In the genomic region with DNA sequence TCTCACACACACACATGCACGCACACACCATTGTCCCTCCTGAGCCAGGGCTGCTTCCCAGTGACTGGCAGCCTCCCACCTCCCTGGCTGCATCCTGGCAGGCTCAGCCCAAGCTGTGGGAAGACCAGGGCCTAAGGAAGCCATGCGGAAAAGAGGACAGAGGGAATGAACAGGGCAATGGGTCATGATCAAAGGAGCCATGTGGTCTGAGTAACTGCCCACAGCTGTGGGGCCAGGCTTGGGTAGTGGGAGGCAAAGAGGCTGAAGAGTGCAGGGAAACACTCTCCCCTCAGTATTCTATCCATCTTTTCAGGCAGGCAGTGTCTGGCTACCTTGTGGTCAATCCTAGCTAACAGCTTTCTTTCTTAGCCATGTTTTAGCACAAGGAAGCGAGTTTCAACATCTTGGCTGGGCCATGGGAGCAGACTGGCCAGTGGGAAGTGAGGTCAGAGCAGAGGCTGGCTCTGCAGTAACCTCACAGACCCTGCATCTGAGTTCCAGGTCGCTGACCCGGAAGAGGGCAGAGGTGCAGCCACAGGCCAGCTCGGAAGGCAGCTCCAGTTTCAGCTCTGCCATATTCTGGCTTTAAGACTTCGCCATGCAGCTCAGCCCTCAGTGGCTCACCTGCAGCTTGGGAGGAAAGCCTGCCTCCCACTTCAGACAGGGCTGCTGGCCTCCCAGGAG, we compare ENCODE assay signal across 16 cellular contexts. TPM values are rescaled to one million over a fixed set of nuclear protein-coding genes. Genes with fewer than 3 reads are reported as not detected.
DNase-seq lines count a peak whose midpoint lies in the region; ATAC-seq and TF ChIP-seq lines count a peak whose summit lies in the region.
"Had no signal": no experiment of that assay in that cellular context is flagged by ENCODE, and none has a peak within 500 bp of the region (broad histone marks: within the 10 kb centered on the region; RNA-seq: fewer than 3 reads in every experiment).

No MANE protein-coding gene starts in this region.

- H3K9me3 ChIP-seq in esophagus muscularis mucosa (no peaks in the 10 kb centered on the region), neuron (ENCODE audit: low read length) (no peaks in the 10 kb centered on the region)

- intact Hi-C loops in esophagus muscularis mucosa (cut with DNase I): no loop called here

- no peak overlapping the region for H3K4me3 Mint-ChIP-seq in activated T-helper 17 cell treated with anti-CD3 and anti-CD28 coated beads, Interleukin-2, amount 50 U/mL, for 72 hours
- H3K4me3 Mint-ChIP-seq: CD14-positive monocyte had no signal

- TF ChIP-seq POLR2A in esophagus muscularis mucosa (IDR thresholded peaks at IDR 0.05; ENCODE audit: low read depth): no peak

- H3K36me3 ChIP-seq in esophagus muscularis mucosa (no peaks in the 10 kb centered on the region), neuron (ENCODE audit: insufficient read depth, low read length) (no peaks in the 10 kb centered on the region)

- no peaks in the 10 kb centered on the region for H3K4me1 Mint-ChIP-seq in activated T-helper 17 cell treated with anti-CD3 and anti-CD28 coated beads, Interleukin-2, amount 50 U/mL, for 72 hours
- H3K4me1 Mint-ChIP-seq: CD14-positive monocyte had no signal

- H3K27me3 ChIP-seq in esophagus muscularis mucosa (peaks cover 0 to under 1% (median 0%) of the 10 kb centered on the region in 4 donors), neuron (ENCODE audit: insufficient read depth, low read length) (peaks cover 3% of the 10 kb centered on the region)

- ATAC-seq in HG02571 (IDR thresholded peaks at IDR 0.05; ENCODE audit: unreplicated experiment) (no peak), GM21526 (IDR thresholded peaks at IDR 0.05; ENCODE audit: low FRiP score, unreplicated experiment) (no peak)
- ATAC-seq in activated T-helper 17 cell treated with anti-CD3 and anti-CD28 coated beads, Interleukin-2, amount 50 U/mL, for 72 hours (replicated peaks): no peak
- ATAC-seq: HCT116 had no signal

- H3K36me3 Mint-ChIP-seq in activated T-helper 17 cell treated with anti-CD3 and anti-CD28 coated beads, Interleukin-2, amount 50 U/mL, for 72 hours (ENCODE audit: low read depth): no peaks in the 10 kb centered on the region
- H3K36me3 Mint-ChIP-seq: CD14-positive monocyte had no signal

- TF ChIP-seq CTCF in esophagus muscularis mucosa (IDR thresholded peaks at IDR 0.05): no peak

- H3K27me3 Mint-ChIP-seq in activated T-helper 17 cell treated with anti-CD3 and anti-CD28 coated beads, Interleukin-2, amount 50 U/mL, for 72 hours: peaks cover 6% of the 10 kb centered on the region

- no peaks in the 10 kb centered on the region for H3K9me3 Mint-ChIP-seq in activated T-helper 17 cell treated with anti-CD3 and anti-CD28 coated beads, Interleukin-2, amount 50 U/mL, for 72 hours

- no peak overlapping the region for H3K27ac Mint-ChIP-seq in activated T-helper 17 cell treated with anti-CD3 and anti-CD28 coated beads, Interleukin-2, amount 50 U/mL, for 72 hours

- H2AFZ ChIP-seq in neuron (ENCODE audit: low read depth, low read length): peak overlapping the region; percentile 33

- no peak for TF ChIP-seq EP300 in esophagus muscularis mucosa (IDR thresholded peaks at IDR 0.05)

- H3K27ac ChIP-seq in esophagus muscularis mucosa (replicated peaks in 1 of 4): no peak overlapping the region

- no peaks in the 10 kb centered on the region for H3K4me1 ChIP-seq in esophagus muscularis mucosa
- peaks cover 11% of the 10 kb centered on the region for H3K4me1 ChIP-seq in neuron (ENCODE audit: insufficient read depth, low read length)

- DNase-seq in RPMI7951 (ENCODE audit: low read depth) (peak; percentile 8), esophagus muscularis mucosa (ENCODE audit: extremely low spot score) (peak; percentile 75), hippocampal formation (lab: John Stamatoyannopoulos, UW) (no peak)
- DNase-seq: ACHN, AML-193, KG1, NCI-H1417 treated with DMSO at 0.1 percent for 48 hours, NCI-H1930, NCI-H69, SIG-M5 had no signal

- 64% methylated on average over 4 of the region's 7 CpGs for WGBS in esophagus muscularis mucosa

- no peak overlapping the region for H3K4me3 ChIP-seq in esophagus muscularis mucosa
- H3K4me3 ChIP-seq in neuron (ENCODE audit: low read length): no peak overlapping the region

RNA-seq across cellular contexts. Expression of gene CST8, which starts 18.1 kb away (rescaled TPM):
- total RNA-seq in RPMI7951 (2014; rRNA removed; shearing (Covaris generic)): not detected in 2 replicates
- total RNA-seq in esophagus muscularis mucosa: not detected
- under 1 TPM in 1 of 2 donors, not detected in 1; 0.29 TPM for total RNA-seq in activated T-helper 17 cell treated with anti-CD3 and anti-CD28 coated beads, Interleukin-2, amount 50 U/mL, for 72 hours

RNA-seq across cellular contexts. Expression of gene CST11, which starts 56.4 kb away (rescaled TPM):
- not detected in 2 replicates for total RNA-seq in RPMI7951 (2014; rRNA removed; shearing (Covaris generic))
- not detected for total RNA-seq in esophagus muscularis mucosa
- total RNA-seq in activated T-helper 17 cell treated with anti-CD3 and anti-CD28 coated beads, Interleukin-2, amount 50 U/mL, for 72 hours: not detected

RNA-seq across cellular contexts. Expression of gene CST9L, which starts 59.2 kb away (rescaled TPM):
- not detected in 2 replicates for total RNA-seq in RPMI7951 (2014; rRNA removed; shearing (Covaris generic))
- not detected for total RNA-seq in esophagus muscularis mucosa
- not detected for total RNA-seq in activated T-helper 17 cell treated with anti-CD3 and anti-CD28 coated beads, Interleukin-2, amount 50 U/mL, for 72 hours

Comparison
In these comparisons a context has a peak if more than half of its experiments do, and no peak if none do; other contexts are left out.
1. DNase-seq: peak in RPMI7951 (single experiment) and esophagus muscularis mucosa (single experiment); none in hippocampal formation (0 of 2).